ENCODE assay signal across 20 cellular contexts in the genomic region with DNA sequence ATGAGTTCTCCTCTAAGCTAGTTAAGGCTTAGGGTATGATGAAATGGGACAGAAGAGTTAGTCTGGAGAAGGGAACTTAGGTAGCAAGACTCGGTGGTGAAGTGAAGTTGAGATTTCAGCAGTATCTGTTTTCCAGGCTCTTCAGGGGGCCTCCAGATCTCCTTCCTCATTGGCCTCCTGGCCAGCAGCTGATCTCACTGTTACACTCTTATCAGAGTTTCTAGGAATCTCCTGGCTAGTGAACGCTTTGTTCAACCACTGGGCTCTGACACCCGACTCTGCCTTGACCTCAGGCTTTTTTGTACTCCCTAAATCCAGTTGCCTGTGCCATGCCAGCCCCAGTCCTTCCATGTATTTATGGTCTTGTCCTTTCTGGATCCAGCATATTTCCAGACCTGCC.
A peak's percentile ranks its signal among the peaks of the same experiment; 100 is the strongest.
DNase-seq lines count a peak whose midpoint lies in the region; ATAC-seq, FAIRE-seq and TF ChIP-seq lines count a peak whose summit lies in the region.
"Had no signal": no experiment of that assay in that cellular context is flagged by ENCODE, and none has a peak within 500 bp of the region (broad histone marks: within the 10 kb centered on the region; RNA-seq: fewer than 3 reads in every experiment).

No MANE protein-coding gene starts in this region.

- H3K9me3 ChIP-seq in heart left ventricle (no peaks in the 10 kb centered on the region), left ventricle myocardium inferior (replicated peaks) (no peaks in the 10 kb centered on the region), K562 (replicated peaks; ENCODE audit: control insufficient read depth, insufficient read depth, low read depth, low read length) (no peaks in the 10 kb centered on the region)
- H3K9me3 ChIP-seq: BLaER1 treated with 17β-estradiol and CSF1 and Interleukin-3, amounts not matched to agents 10 nM and 100 nM had no signal

- CTCF ChIA-PET in K562 (lab: Yijun Ruan, JAX; ENCODE audit: low intra/inter-chr PET ratio): no interaction called here

- H3K36me3 ChIP-seq in heart left ventricle (no peaks in the 10 kb centered on the region), left ventricle myocardium inferior (no peaks in the 10 kb centered on the region), K562 (ENCODE audit: control insufficient read depth, insufficient read depth, low read length) (no peaks in the 10 kb centered on the region), mesendoderm (ENCODE audit: control insufficient read depth, insufficient read depth, low read length) (no peaks in the 10 kb centered on the region)
- H3K36me3 ChIP-seq: BLaER1 treated with 17β-estradiol and CSF1 and Interleukin-3, amounts not matched to agents 10 nM and 100 nM had no signal

- no peak for TF ChIP-seq CTCF in heart left ventricle (IDR thresholded peaks at IDR 0.05)
- TF ChIP-seq CTCF in left ventricle myocardium inferior (IDR thresholded peaks at IDR 0.05; ENCODE audit: borderline replicate concordance): no peak
- no peak for TF ChIP-seq CTCF in K562 (IDR thresholded peaks at IDR 0.05 in 2 of 3, conservative IDR thresholded peaks at IDR 0.05 in 1 of 3; ENCODE audit: insufficient read depth in 2 of 3, low read depth in 1 of 3, low read length in 3 of 3)

- ATAC-seq in heart left ventricle (peak; percentile 61 to 84 (median 82)), K562 (peak; percentile 88), HG02885 (IDR thresholded peaks at IDR 0.05; ENCODE audit: poor library complexity, unreplicated experiment) (no peak)
- ATAC-seq in stimulated activated naive CD8-positive, alpha-beta T cell treated with anti-CD3 and anti-CD28 coated beads, Interleukin-15, amount 100 ng/mL, for 72 hours: no peak
- ATAC-seq: CD8-positive, alpha-beta T cell had no signal

- no peaks in the 10 kb centered on the region for H3K79me1 ChIP-seq in mesendoderm (ENCODE audit: low read length)

- WGBS in heart left ventricle, 4 donors: 20 to 36% (median 23%) methylated on average over 3 of the region's 3 CpGs
- 0% methylated on average over 3 of the region's 3 CpGs for WGBS in K562 (ENCODE audit: insufficient coverage, low coverage, missing lambda C conversion rate)
- WGBS in mesendoderm (ENCODE audit: extremely low coverage, insufficient coverage, low lambda C conversion rate): no CpG with 5 or more reads among the region's 3 CpGs

- H3K79me2 ChIP-seq in K562 (ENCODE audit: control insufficient read depth, insufficient read depth, low read length) (no peaks in the 10 kb centered on the region), mesendoderm (ENCODE audit: control insufficient read depth, insufficient read depth, low read length) (no peaks in the 10 kb centered on the region)

- H3K4ac ChIP-seq in mesendoderm (ENCODE audit: low read depth, low read length): no peak overlapping the region

- no peaks in the 10 kb centered on the region for H3K4me1 Mint-ChIP-seq in stimulated activated naive CD8-positive, alpha-beta T cell treated with anti-CD3 and anti-CD28 coated beads, Interleukin-15, amount 100 ng/mL, for 72 hours
- H3K4me1 Mint-ChIP-seq: B cell, H9 had no signal

- POLR2A ChIA-PET in K562 (lab: Yijun Ruan, JAX): interaction anchor here (0.6 to 1.0 kb wide), 3 partner anchors 11 to 366 kb away, joined by 3 to 4 read pairs (median 3); no protein-coding TSS in a partner anchor

- BruUV-seq in K562 (replicated peaks; lab: Mats Ljungman, UMichigan): no TSS peak

- H3K27me3 ChIP-seq in heart left ventricle (no peaks in the 10 kb centered on the region), left ventricle myocardium inferior (ENCODE audit: low read depth) (no peaks in the 10 kb centered on the region), K562 (ENCODE audit: control insufficient read depth in 2 of 2, insufficient read depth in 2 of 2, low read length in 2 of 2) (no peaks in the 10 kb centered on the region), mesendoderm (ENCODE audit: insufficient read depth, low read length, poor library complexity) (no peaks in the 10 kb centered on the region)
- H3K27me3 ChIP-seq: BLaER1 treated with 17β-estradiol and CSF1 and Interleukin-3, amounts not matched to agents 10 nM and 100 nM had no signal

- in situ Hi-C loops in K562 (cut with MboI): no loop called here

- H2BK15ac ChIP-seq in mesendoderm (replicated peaks; ENCODE audit: low read depth): no peak overlapping the region

- H3K18ac ChIP-seq in mesendoderm (ENCODE audit: low read length): peak overlapping the region; percentile 20

- no peak overlapping the region for H4K8ac ChIP-seq in mesendoderm (ENCODE audit: low read depth, low read length)

- H3K4me3 Mint-ChIP-seq in stimulated activated naive CD8-positive, alpha-beta T cell treated with anti-CD3 and anti-CD28 coated beads, Interleukin-15, amount 100 ng/mL, for 72 hours: no peak overlapping the region
- H3K4me3 Mint-ChIP-seq: B cell; CD8-positive, alpha-beta T cell; H9 had no signal

- H3K27ac Mint-ChIP-seq in stimulated activated naive CD8-positive, alpha-beta T cell treated with anti-CD3 and anti-CD28 coated beads, Interleukin-15, amount 100 ng/mL, for 72 hours: no peak overlapping the region
- H3K27ac Mint-ChIP-seq: B cell; CD8-positive, alpha-beta T cell; H9 had no signal

- no peak overlapping the region for H3K23ac ChIP-seq in mesendoderm (ENCODE audit: low read length)

- DNase-seq in heart left ventricle (peak in 2 of 5 donors; percentile 34 to 48), left ventricle myocardium inferior (no peak), K562 (ENCODE audit: extremely low read depth in 1 of 4, low spot score in 3 of 4) (peak; percentile 35 to 83 (median 57)), mesendoderm (peak; percentile 84)
- DNase-seq in stimulated activated naive CD8-positive, alpha-beta T cell treated with anti-CD3 and anti-CD28 coated beads, Interleukin-15, amount 100 ng/mL, for 72 hours: no peak
- no peak for DNase-seq in activated T-cell treated with anti-CD3 and anti-CD28 coated beads, Interleukin-2, amount 50 U/mL, for 48 hours
- DNase-seq: Calu3; CD8-positive, alpha-beta T cell; DND-41; EL; H9; IMR-90 had no signal

- intact Hi-C loops in heart left ventricle (cut with DNase I): loop anchor here in 1 of 10 donors (10.0 kb wide), 1 partner anchor 1479 kb away; no protein-coding TSS in a partner anchor
- intact Hi-C loops in left ventricle myocardium inferior (cut with micrococcal nuclease): no loop called here
- intact Hi-C loops in K562 (cut with micrococcal nuclease): loop anchor here (1.0 kb wide), 1 partner anchor 26 kb away; no protein-coding TSS in a partner anchor

- no peak overlapping the region for H3K56ac ChIP-seq in mesendoderm (ENCODE audit: low read length)

- H3K4me3 ChIP-seq in heart left ventricle: no peak overlapping the region
- H3K4me3 ChIP-seq in left ventricle myocardium inferior: no peak overlapping the region
- no peak overlapping the region for H3K4me3 ChIP-seq in K562
- no peak overlapping the region for H3K4me3 ChIP-seq in mesendoderm (ENCODE audit: low read length)
- H3K4me3 ChIP-seq: BLaER1 treated with 17β-estradiol and CSF1 and Interleukin-3, amounts not matched to agents 10 nM and 100 nM had no signal

- peaks cover 9% of the 10 kb centered on the region for H3K27me3 Mint-ChIP-seq in stimulated activated naive CD8-positive, alpha-beta T cell treated with anti-CD3 and anti-CD28 coated beads, Interleukin-15, amount 100 ng/mL, for 72 hours

- no peaks in the 10 kb centered on the region for H4K20me1 ChIP-seq in K562 (replicated peaks; ENCODE audit: control insufficient read depth, insufficient read depth, low read length)
- H4K20me1 ChIP-seq: BLaER1 treated with 17β-estradiol and CSF1 and Interleukin-3, amounts not matched to agents 10 nM and 100 nM had no signal

- no peak overlapping the region for H2BK120ac ChIP-seq in mesendoderm (ENCODE audit: low read depth, low read length)

- H3K9me1 ChIP-seq in K562 (ENCODE audit: control insufficient read depth, insufficient read depth, low read length): no peaks in the 10 kb centered on the region

- no peak overlapping the region for H3K27ac ChIP-seq in heart left ventricle
- H3K27ac ChIP-seq in left ventricle myocardium inferior (replicated peaks): no peak overlapping the region
- no peak overlapping the region for H3K27ac ChIP-seq in K562 (ENCODE audit: extremely low read depth, low read depth, low read length)
- no peak overlapping the region for H3K27ac ChIP-seq in mesendoderm (ENCODE audit: low read depth, low read length)
- H3K27ac ChIP-seq: BLaER1 treated with 17β-estradiol and CSF1 and Interleukin-3, amounts not matched to agents 10 nM and 100 nM had no signal

- TF ChIP-seq POLR2A in heart left ventricle (IDR thresholded peaks at IDR 0.05) (no peak), K562 (conservative IDR thresholded peaks at IDR 0.05) (no peak)

- H2AFZ ChIP-seq in K562 (ENCODE audit: low read depth, low read length): peak overlapping the region; percentile 41; the same call in 1 of the 2 replicates

- FAIRE-seq in K562 (lab: Jason Lieb, UNC): peak; percentile 79
- FAIRE-seq: G401.6, GM12891, GM19239, H1, HTR-8/SVneo had no signal

- no peak overlapping the region for H4K5ac ChIP-seq in mesendoderm (ENCODE audit: low read length)

- no peak overlapping the region for H2AK5ac ChIP-seq in mesendoderm (ENCODE audit: low read length)

- H2BK5ac ChIP-seq in mesendoderm (ENCODE audit: low read length): no peak overlapping the region

- H3K9ac ChIP-seq in K562 (ENCODE audit: insufficient read depth in 1 of 2, low read depth in 2 of 2, low read length in 2 of 2) (peak overlapping the region in 1 of 2 experiments; percentile 45; a peak in 1 of 4 replicates), mesendoderm (ENCODE audit: low read length) (no peak overlapping the region)
- H3K9ac ChIP-seq: BLaER1 treated with 17β-estradiol and CSF1 and Interleukin-3, amounts not matched to agents 10 nM and 100 nM had no signal

- H3K9me3 Mint-ChIP-seq in stimulated activated naive CD8-positive, alpha-beta T cell treated with anti-CD3 and anti-CD28 coated beads, Interleukin-15, amount 100 ng/mL, for 72 hours: peaks cover 0 to 4% of the 10 kb centered on the region in 2 donors
- H3K9me3 Mint-ChIP-seq: CD8-positive, alpha-beta T cell; H9 had no signal

- H3K4me1 ChIP-seq in heart left ventricle (peaks cover 0 to 11% (median 0%) of the 10 kb centered on the region in 12 donors), left ventricle myocardium inferior (peaks cover 6% of the 10 kb centered on the region), K562 (replicated peaks in 1 of 2; ENCODE audit: control insufficient read depth in 2 of 2, insufficient read depth in 2 of 2, low read length in 2 of 2) (peaks cover 12 to 43% of the 10 kb centered on the region in 2 experiments), mesendoderm (ENCODE audit: control insufficient read depth, low read depth, low read length) (peaks cover 2% of the 10 kb centered on the region)
- H3K4me1 ChIP-seq: BLaER1 treated with 17β-estradiol and CSF1 and Interleukin-3, amounts not matched to agents 10 nM and 100 nM had no signal

- TF ChIP-seq EP300 in K562 (IDR thresholded peaks at IDR 0.05; ENCODE audit: low read length): peak; percentile 59; the same call in 1 of the 2 replicates

- TF ChIP-seq RAD21 in K562 (CRISPR knock-in tag; conservative IDR thresholded peaks at IDR 0.05 in 1 of 2, IDR thresholded peaks at IDR 0.05 in 1 of 2): no peak

- H3K4me2 ChIP-seq in K562 (ENCODE audit: insufficient read depth, low read length) (peak overlapping the region; percentile 6; the same call in 1 of the 2 replicates), mesendoderm (ENCODE audit: low read length) (no peak overlapping the region)
- H3K4me2 ChIP-seq: BLaER1 treated with 17β-estradiol and CSF1 and Interleukin-3, amounts not matched to agents 10 nM and 100 nM had no signal

Comparison
In these comparisons a context has a peak if more than half of its experiments do, and no peak if none do; other contexts are left out.
1. ATAC-seq: peak in heart left ventricle (4 of 4) and K562 (single experiment); none in stimulated activated naive CD8-positive, alpha-beta T cell treated with anti-CD3 and anti-CD28 coated beads, Interleukin-15, amount 100 ng/mL, for 72 hours (single experiment) and HG02885 (single experiment).
2. DNase-seq: peak in K562 (4 of 4) and mesendoderm (single experiment); none in left ventricle myocardium inferior (single experiment), stimulated activated naive CD8-positive, alpha-beta T cell treated with anti-CD3 and anti-CD28 coated beads, Interleukin-15, amount 100 ng/mL, for 72 hours (0 of 2) and activated T-cell treated with anti-CD3 and anti-CD28 coated beads, Interleukin-2, amount 50 U/mL, for 48 hours (0 of 2).